Comparison of ENCODE assay signal across 1 cellular context in genomic region chr14:51652168-51653095, GRCh38.
TF ChIP-seq lines count a peak whose summit lies in the region.

No MANE protein-coding gene starts in this region.

TF ChIP-seq in H1, 55 proteins besides CTCF, POLR2A, EP300 and RAD21 (continued from another document):
- TF ChIP-seq RBBP5 (IDR thresholded peaks at IDR 0.05; ENCODE audit: borderline replicate concordance, low read depth, low read length): peak; percentile 94
- no peak for TF ChIP-seq KDM5A (IDR thresholded peaks at IDR 0.05; ENCODE audit: low read length)
- peak; percentile 77 for TF ChIP-seq ASH2L (IDR thresholded peaks at IDR 0.05; ENCODE audit: low read length)
- TF ChIP-seq EZH2 (IDR thresholded peaks at IDR 0.05; ENCODE audit: low read depth, low read length, severe bottlenecking): peak; percentile 32
- peak; percentile 98 for TF ChIP-seq KDM4A (IDR thresholded peaks at IDR 0.05; ENCODE audit: low read depth, low read length, severe bottlenecking)
- no peak for TF ChIP-seq HDAC6 (IDR thresholded peaks at IDR 0.05; ENCODE audit: low read depth, low read length)
